Comparison of ENCODE assay signal across 1 cellular context in the genomic region with DNA sequence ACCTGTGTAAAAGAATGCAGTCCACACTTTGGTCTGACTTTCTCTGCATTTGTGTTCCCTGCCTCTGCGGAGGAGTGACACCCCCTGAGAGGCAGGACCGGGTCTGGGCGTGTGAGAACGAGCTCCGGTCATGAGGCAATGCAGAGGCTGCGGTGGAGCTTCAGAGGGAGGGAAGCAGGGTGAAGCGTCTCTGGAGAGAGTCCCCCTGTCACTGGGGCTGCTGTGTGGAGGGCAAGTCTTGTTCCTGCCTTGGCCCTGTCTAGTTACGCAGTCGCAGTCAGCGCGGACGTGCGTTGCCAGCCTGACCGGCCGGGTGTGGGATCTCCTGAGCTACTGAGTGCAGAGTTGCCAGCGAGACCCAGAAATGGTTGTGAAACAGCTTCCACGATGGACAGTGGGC.
TF ChIP-seq lines count a peak whose summit lies in the region.

No MANE protein-coding gene starts in this region.

TF ChIP-seq in HepG2, 621 proteins besides CTCF, POLR2A, EP300 and RAD21:
- no peak for TF ChIP-seq AGO2 (optimal IDR thresholded peaks at IDR 0.05; ENCODE audit: low read depth, low read length)
- TF ChIP-seq, protein P1, sequence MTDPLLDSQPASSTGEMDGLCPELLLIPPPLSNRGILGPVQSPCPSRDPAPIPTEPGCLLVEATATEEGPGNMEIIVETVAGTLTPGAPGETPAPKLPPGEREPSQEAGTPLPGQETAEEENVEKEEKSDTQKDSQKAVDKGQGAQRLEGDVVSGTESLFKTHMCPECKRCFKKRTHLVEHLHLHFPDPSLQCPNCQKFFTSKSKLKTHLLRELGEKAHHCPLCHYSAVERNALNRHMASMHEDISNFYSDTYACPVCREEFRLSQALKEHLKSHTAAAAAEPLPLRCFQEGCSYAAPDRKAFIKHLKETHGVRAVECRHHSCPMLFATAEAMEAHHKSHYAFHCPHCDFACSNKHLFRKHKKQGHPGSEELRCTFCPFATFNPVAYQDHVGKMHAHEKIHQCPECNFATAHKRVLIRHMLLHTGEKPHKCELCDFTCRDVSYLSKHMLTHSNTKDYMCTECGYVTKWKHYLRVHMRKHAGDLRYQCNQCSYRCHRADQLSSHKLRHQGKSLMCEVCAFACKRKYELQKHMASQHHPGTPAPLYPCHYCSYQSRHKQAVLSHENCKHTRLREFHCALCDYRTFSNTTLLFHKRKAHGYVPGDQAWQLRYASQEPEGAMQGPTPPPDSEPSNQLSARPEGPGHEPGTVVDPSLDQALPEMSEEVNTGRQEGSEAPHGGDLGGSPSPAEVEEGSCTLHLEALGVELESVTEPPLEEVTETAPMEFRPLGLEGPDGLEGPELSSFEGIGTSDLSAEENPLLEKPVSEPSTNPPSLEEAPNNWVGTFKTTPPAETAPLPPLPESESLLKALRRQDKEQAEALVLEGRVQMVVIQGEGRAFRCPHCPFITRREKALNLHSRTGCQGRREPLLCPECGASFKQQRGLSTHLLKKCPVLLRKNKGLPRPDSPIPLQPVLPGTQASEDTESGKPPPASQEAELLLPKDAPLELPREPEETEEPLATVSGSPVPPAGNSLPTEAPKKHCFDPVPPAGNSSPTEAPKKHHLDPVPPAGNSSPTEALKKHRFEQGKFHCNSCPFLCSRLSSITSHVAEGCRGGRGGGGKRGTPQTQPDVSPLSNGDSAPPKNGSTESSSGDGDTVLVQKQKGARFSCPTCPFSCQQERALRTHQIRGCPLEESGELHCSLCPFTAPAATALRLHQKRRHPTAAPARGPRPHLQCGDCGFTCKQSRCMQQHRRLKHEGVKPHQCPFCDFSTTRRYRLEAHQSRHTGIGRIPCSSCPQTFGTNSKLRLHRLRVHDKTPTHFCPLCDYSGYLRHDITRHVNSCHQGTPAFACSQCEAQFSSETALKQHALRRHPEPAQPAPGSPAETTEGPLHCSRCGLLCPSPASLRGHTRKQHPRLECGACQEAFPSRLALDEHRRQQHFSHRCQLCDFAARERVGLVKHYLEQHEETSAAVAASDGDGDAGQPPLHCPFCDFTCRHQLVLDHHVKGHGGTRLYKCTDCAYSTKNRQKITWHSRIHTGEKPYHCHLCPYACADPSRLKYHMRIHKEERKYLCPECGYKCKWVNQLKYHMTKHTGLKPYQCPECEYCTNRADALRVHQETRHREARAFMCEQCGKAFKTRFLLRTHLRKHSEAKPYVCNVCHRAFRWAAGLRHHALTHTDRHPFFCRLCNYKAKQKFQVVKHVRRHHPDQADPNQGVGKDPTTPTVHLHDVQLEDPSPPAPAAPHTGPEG (CRISPR knock-in tag; IDR thresholded peaks at IDR 0.05): no peak
- TF ChIP-seq, protein P2, sequence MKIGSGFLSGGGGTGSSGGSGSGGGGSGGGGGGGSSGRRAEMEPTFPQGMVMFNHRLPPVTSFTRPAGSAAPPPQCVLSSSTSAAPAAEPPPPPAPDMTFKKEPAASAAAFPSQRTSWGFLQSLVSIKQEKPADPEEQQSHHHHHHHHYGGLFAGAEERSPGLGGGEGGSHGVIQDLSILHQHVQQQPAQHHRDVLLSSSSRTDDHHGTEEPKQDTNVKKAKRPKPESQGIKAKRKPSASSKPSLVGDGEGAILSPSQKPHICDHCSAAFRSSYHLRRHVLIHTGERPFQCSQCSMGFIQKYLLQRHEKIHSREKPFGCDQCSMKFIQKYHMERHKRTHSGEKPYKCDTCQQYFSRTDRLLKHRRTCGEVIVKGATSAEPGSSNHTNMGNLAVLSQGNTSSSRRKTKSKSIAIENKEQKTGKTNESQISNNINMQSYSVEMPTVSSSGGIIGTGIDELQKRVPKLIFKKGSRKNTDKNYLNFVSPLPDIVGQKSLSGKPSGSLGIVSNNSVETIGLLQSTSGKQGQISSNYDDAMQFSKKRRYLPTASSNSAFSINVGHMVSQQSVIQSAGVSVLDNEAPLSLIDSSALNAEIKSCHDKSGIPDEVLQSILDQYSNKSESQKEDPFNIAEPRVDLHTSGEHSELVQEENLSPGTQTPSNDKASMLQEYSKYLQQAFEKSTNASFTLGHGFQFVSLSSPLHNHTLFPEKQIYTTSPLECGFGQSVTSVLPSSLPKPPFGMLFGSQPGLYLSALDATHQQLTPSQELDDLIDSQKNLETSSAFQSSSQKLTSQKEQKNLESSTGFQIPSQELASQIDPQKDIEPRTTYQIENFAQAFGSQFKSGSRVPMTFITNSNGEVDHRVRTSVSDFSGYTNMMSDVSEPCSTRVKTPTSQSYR (CRISPR knock-in tag; IDR thresholded peaks at IDR 0.05; ENCODE audit: borderline replicate concordance): no peak
- TF ChIP-seq HOXA3 (CRISPR knock-in tag; IDR thresholded peaks at IDR 0.05): no peak
- no peak for TF ChIP-seq ZSCAN9 (CRISPR knock-in tag; IDR thresholded peaks at IDR 0.05; ENCODE audit: borderline replicate concordance)
- TF ChIP-seq, protein P3, sequence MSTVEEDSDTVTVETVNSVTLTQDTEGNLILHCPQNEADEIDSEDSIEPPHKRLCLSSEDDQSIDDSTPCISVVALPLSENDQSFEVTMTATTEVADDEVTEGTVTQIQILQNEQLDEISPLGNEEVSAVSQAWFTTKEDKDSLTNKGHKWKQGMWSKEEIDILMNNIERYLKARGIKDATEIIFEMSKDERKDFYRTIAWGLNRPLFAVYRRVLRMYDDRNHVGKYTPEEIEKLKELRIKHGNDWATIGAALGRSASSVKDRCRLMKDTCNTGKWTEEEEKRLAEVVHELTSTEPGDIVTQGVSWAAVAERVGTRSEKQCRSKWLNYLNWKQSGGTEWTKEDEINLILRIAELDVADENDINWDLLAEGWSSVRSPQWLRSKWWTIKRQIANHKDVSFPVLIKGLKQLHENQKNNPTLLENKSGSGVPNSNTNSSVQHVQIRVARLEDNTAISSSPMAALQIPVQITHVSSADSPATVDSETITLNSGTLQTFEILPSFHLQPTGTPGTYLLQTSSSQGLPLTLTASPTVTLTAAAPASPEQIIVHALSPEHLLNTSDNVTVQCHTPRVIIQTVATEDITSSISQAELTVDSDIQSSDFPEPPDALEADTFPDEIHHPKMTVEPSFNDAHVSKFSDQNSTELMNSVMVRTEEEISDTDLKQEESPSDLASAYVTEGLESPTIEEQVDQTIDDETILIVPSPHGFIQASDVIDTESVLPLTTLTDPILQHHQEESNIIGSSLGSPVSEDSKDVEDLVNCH (CRISPR knock-in tag; IDR thresholded peaks at IDR 0.05): no peak
- TF ChIP-seq, protein P4, sequence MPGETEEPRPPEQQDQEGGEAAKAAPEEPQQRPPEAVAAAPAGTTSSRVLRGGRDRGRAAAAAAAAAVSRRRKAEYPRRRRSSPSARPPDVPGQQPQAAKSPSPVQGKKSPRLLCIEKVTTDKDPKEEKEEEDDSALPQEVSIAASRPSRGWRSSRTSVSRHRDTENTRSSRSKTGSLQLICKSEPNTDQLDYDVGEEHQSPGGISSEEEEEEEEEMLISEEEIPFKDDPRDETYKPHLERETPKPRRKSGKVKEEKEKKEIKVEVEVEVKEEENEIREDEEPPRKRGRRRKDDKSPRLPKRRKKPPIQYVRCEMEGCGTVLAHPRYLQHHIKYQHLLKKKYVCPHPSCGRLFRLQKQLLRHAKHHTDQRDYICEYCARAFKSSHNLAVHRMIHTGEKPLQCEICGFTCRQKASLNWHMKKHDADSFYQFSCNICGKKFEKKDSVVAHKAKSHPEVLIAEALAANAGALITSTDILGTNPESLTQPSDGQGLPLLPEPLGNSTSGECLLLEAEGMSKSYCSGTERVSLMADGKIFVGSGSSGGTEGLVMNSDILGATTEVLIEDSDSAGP (CRISPR knock-in tag; IDR thresholded peaks at IDR 0.05; ENCODE audit: borderline replicate concordance): no peak
- TF ChIP-seq, protein P5, sequence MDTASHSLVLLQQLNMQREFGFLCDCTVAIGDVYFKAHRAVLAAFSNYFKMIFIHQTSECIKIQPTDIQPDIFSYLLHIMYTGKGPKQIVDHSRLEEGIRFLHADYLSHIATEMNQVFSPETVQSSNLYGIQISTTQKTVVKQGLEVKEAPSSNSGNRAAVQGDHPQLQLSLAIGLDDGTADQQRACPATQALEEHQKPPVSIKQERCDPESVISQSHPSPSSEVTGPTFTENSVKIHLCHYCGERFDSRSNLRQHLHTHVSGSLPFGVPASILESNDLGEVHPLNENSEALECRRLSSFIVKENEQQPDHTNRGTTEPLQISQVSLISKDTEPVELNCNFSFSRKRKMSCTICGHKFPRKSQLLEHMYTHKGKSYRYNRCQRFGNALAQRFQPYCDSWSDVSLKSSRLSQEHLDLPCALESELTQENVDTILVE (CRISPR knock-in tag; IDR thresholded peaks at IDR 0.05): no peak
